ENCODE assay signal across 21 cellular contexts in genomic region chrX:135328421-135329005, GRCh38. TPM values are rescaled to one million over a fixed set of nuclear protein-coding genes. Genes with fewer than 3 reads are reported as not detected.
"Had no signal": no experiment of that assay in that cellular context is flagged by ENCODE, and none has a peak within 500 bp of the region (broad histone marks: within the 10 kb centered on the region; RNA-seq: fewer than 3 reads in every experiment).

No MANE protein-coding gene starts in this region.

- H3K4me3 ChIP-seq: pancreas, tibial artery had no signal

- H3K27ac ChIP-seq: pancreas, tibial artery had no signal

- H3K27me3 Mint-ChIP-seq: activated CD4-positive, alpha-beta memory T cell treated with anti-CD3 and anti-CD28 coated beads for 36 hours; activated CD4-positive, alpha-beta T cell treated with anti-CD3 and anti-CD28 coated beads for 36 hours; activated CD8-positive, alpha-beta memory T cell treated with anti-CD3 and anti-CD28 coated beads, Interleukin-2, amount 10 ng/mL, durations not matched to agents 7 days and 5 days; brain; dendritic cell treated with granulocyte-macrophage colony-stimulating factor and Interleukin-4, amounts not matched to agents 40 ng/mL and 50 ng/mL, for 4 days; effector memory CD8-positive, alpha-beta T cell; naive thymus-derived CD4-positive, alpha-beta T cell; stimulated activated naive B cell treated with anti-CD40 and anti-IgM and Interleukin-4, amounts not matched to agents 10 μg/mL and 1 μg/mL and 100 μg/mL, for 72 hours had no signal

- H3K9me3 ChIP-seq: pancreas, tibial artery had no signal

- H3K9me3 Mint-ChIP-seq: effector memory CD8-positive, alpha-beta T cell had no signal

- H3K4me1 ChIP-seq: pancreas had no signal

- DNase-seq: activated CD4-positive, alpha-beta memory T cell treated with anti-CD3 and anti-CD28 coated beads for 36 hours; activated CD4-positive, alpha-beta T cell treated with anti-CD3 and anti-CD28 coated beads for 36 hours; activated CD8-positive, alpha-beta memory T cell treated with anti-CD3 and anti-CD28 coated beads, Interleukin-2, amount 10 ng/mL, durations not matched to agents 7 days and 5 days; activated naive CD4-positive, alpha-beta T cell treated with anti-CD3 and anti-CD28 coated beads, Interleukin-2, amount 50 U/mL, for 16 hours; activated T-cell treated with anti-CD3 and anti-CD28 coated beads, Interleukin-2, amount 50 U/mL, for 1 hour; effector memory CD8-positive, alpha-beta T cell; foreskin melanocyte; head of caudate nucleus; naive thymus-derived CD4-positive, alpha-beta T cell; pancreas; retina; stimulated activated naive B cell treated with anti-CD40 and anti-IgM and Interleukin-4, amounts not matched to agents 10 μg/mL and 1 μg/mL and 100 μg/mL, for 72 hours; T-helper 2 cell; tibial artery had no signal

- ATAC-seq: activated CD4-positive, alpha-beta T cell treated with anti-CD3 and anti-CD28 coated beads for 36 hours; activated CD8-positive, alpha-beta memory T cell treated with anti-CD3 and anti-CD28 coated beads, Interleukin-2, amount 10 ng/mL, durations not matched to agents 7 days and 5 days; effector memory CD8-positive, alpha-beta T cell; left lobe of liver; naive thymus-derived CD4-positive, alpha-beta T cell; pancreas; stimulated activated naive B cell treated with anti-CD40 and anti-IgM and Interleukin-4, amounts not matched to agents 10 μg/mL and 1 μg/mL and 100 μg/mL, for 72 hours had no signal

- H3K4me3 Mint-ChIP-seq: activated CD4-positive, alpha-beta memory T cell treated with anti-CD3 and anti-CD28 coated beads for 36 hours; activated CD4-positive, alpha-beta T cell treated with anti-CD3 and anti-CD28 coated beads for 36 hours; activated CD8-positive, alpha-beta memory T cell treated with anti-CD3 and anti-CD28 coated beads, Interleukin-2, amount 10 ng/mL, durations not matched to agents 7 days and 5 days; brain; dendritic cell treated with granulocyte-macrophage colony-stimulating factor and Interleukin-4, amounts not matched to agents 40 ng/mL and 50 ng/mL, for 4 days; effector memory CD8-positive, alpha-beta T cell; naive thymus-derived CD4-positive, alpha-beta T cell; stimulated activated naive B cell treated with anti-CD40 and anti-IgM and Interleukin-4, amounts not matched to agents 10 μg/mL and 1 μg/mL and 100 μg/mL, for 72 hours had no signal

- H3K27me3 ChIP-seq: pancreas, tibial artery had no signal

- H3K27ac Mint-ChIP-seq: activated CD4-positive, alpha-beta memory T cell treated with anti-CD3 and anti-CD28 coated beads for 36 hours; activated CD4-positive, alpha-beta T cell treated with anti-CD3 and anti-CD28 coated beads for 36 hours; activated CD8-positive, alpha-beta memory T cell treated with anti-CD3 and anti-CD28 coated beads, Interleukin-2, amount 10 ng/mL, durations not matched to agents 7 days and 5 days; brain; dendritic cell treated with granulocyte-macrophage colony-stimulating factor and Interleukin-4, amounts not matched to agents 40 ng/mL and 50 ng/mL, for 4 days; effector memory CD8-positive, alpha-beta T cell; naive thymus-derived CD4-positive, alpha-beta T cell; stimulated activated naive B cell treated with anti-CD40 and anti-IgM and Interleukin-4, amounts not matched to agents 10 μg/mL and 1 μg/mL and 100 μg/mL, for 72 hours had no signal

- H3K36me3 ChIP-seq: pancreas had no signal

- H3K4me1 Mint-ChIP-seq: activated CD8-positive, alpha-beta memory T cell treated with anti-CD3 and anti-CD28 coated beads, Interleukin-2, amount 10 ng/mL, durations not matched to agents 7 days and 5 days; brain had no signal

RNA-seq across cellular contexts. Expression of gene ETDC, which starts 19.2 kb away (rescaled TPM):
- total RNA-seq: activated CD4-positive, alpha-beta memory T cell treated with anti-CD3 and anti-CD28 coated beads for 36 hours; activated CD4-positive, alpha-beta T cell treated with anti-CD3 and anti-CD28 coated beads for 36 hours; activated CD8-positive, alpha-beta memory T cell treated with anti-CD3 and anti-CD28 coated beads, Interleukin-2, amount 10 ng/mL, durations not matched to agents 7 days and 5 days; epithelial cell of proximal tubule; left lobe of liver; mononuclear cell; naive thymus-derived CD4-positive, alpha-beta T cell; pancreas; subcutaneous adipose tissue had no signal
- polyA plus RNA-seq: adipose tissue; naive thymus-derived CD4-positive, alpha-beta T cell; pancreas had no signal
